ENCODE assay signal across 8 cellular contexts in the genomic region with DNA sequence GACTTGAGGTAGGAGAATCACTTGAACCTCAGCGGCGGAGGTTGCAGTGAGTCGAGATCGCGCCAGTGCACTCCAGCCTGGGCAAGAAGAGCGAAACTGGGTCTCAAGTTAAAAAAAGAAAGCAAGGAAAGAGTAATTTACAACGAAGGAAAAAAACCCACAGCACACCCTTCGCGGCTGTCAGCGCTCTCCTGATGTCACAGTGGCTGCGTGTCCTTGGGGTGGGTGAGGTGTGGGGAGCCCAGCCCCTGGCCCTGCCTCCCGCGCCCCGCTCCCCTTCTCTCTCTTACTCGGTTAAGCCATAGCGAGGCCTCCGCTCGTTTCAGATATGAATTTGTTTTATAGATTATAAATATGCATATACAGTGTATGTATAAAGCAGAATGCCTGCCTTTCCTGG. TPM values are rescaled to one million over a fixed set of nuclear protein-coding genes. Genes with fewer than 3 reads are reported as not detected.
DNase-seq lines count a peak whose midpoint lies in the region; ATAC-seq and TF ChIP-seq lines count a peak whose summit lies in the region.

No MANE protein-coding gene starts in this region.

- H3K4me3 Mint-ChIP-seq in CD4-positive, alpha-beta T cell = peak overlapping the region; percentile 83
- peak overlapping the region; percentile 76 to 87 (median 79) for H3K4me3 Mint-ChIP-seq in brain
- peak overlapping the region; percentile 85 for H3K4me3 Mint-ChIP-seq in neural crest cell

- no peaks in the 10 kb centered on the region for H3K9me2 ChIP-seq in Karpas-422 (replicated peaks; ENCODE audit: insufficient read depth, low read length)

- intact Hi-C loops in CD4-positive, alpha-beta T cell (cut with DNase I, micrococcal nuclease) = loop anchor here in 1 of 2 experiments (5.0 kb wide), 1 partner anchor 95 kb away; the partner anchor contains the start of genes EME2, MRPS34 and NME3

- H3K27ac Mint-ChIP-seq in CD4-positive, alpha-beta T cell = peak overlapping the region; percentile 63
- peak overlapping the region; percentile 37 to 85 (median 57) for H3K27ac Mint-ChIP-seq in brain
- no peak overlapping the region for H3K27ac Mint-ChIP-seq in neural crest cell (ENCODE audit: unreplicated experiment)

- in situ Hi-C loops in KBM-7 (cut with MboI; ENCODE audit: low pct_unique_long_range_greater_than_20kb, low sequenced_read_pairs) = no loop called here

- H3K36me3 Mint-ChIP-seq in CD4-positive, alpha-beta T cell (ENCODE audit: low read depth) = peaks cover 32% of the 10 kb centered on the region
- peaks cover 40% of the 10 kb centered on the region for H3K36me3 Mint-ChIP-seq in brain
- peaks cover 5% of the 10 kb centered on the region for H3K36me3 Mint-ChIP-seq in neural crest cell (ENCODE audit: low read depth)

- no peaks in the 10 kb centered on the region for H3K9me3 Mint-ChIP-seq in CD4-positive, alpha-beta T cell
- H3K9me3 Mint-ChIP-seq in brain (no peaks in the 10 kb centered on the region), neural crest cell (no peaks in the 10 kb centered on the region)

- H4K20me1 ChIP-seq in Karpas-422 (ENCODE audit: insufficient read depth, low read depth, low read length) = no peaks in the 10 kb centered on the region; the same call in 1 of the 2 replicates

- no peak for TF ChIP-seq CTCF in CD4-positive, alpha-beta T cell (IDR thresholded peaks at IDR 0.05)
- no peak for TF ChIP-seq CTCF in brain (conservative IDR thresholded peaks at IDR 0.05)
- no peak for TF ChIP-seq CTCF in neural crest cell (conservative IDR thresholded peaks at IDR 0.05)
- TF ChIP-seq CTCF in coronary artery (IDR thresholded peaks at IDR 0.05) = no peak

- ATAC-seq in CD4-positive, alpha-beta T cell (ENCODE audit: poor library complexity) = no peak
- ATAC-seq in GM21367 (IDR thresholded peaks at IDR 0.05; ENCODE audit: unreplicated experiment) = no peak
- ATAC-seq in HG03442 (IDR thresholded peaks at IDR 0.05; ENCODE audit: unreplicated experiment) = no peak

- H3K9me3 ChIP-seq in CD4-positive, alpha-beta T cell (ENCODE audit: control insufficient read depth, low read length) = no peaks in the 10 kb centered on the region
- H3K9me3 ChIP-seq in Karpas-422 (ENCODE audit: low read length) = no peaks in the 10 kb centered on the region

- H3K36me3 ChIP-seq in Karpas-422 (ENCODE audit: insufficient read depth, low read length) = 0 out of 2 replicates have a peak, but pooled peaks cover 6% of the 10 kb centered on the region

- H3K27me3 Mint-ChIP-seq in CD4-positive, alpha-beta T cell = no peaks in the 10 kb centered on the region
- H3K27me3 Mint-ChIP-seq in brain = peaks cover 4% of the 10 kb centered on the region
- no peaks in the 10 kb centered on the region for H3K27me3 Mint-ChIP-seq in neural crest cell (ENCODE audit: low read depth)

- peak overlapping the region; percentile 53 for H3K9ac ChIP-seq in Karpas-422 (ENCODE audit: low read length)

- DNase-seq in CD4-positive, alpha-beta T cell = peak in 1 of 10 experiments; percentile 19
- DNase-seq in Karpas-422 (no peak), neural crest cell (ENCODE audit: low read depth, low spot score) (no peak), coronary artery (ENCODE audit: low spot score) (no peak), KBM-7 (no peak)

- H3K27me3 ChIP-seq in CD4-positive, alpha-beta T cell (ENCODE audit: control insufficient read depth, insufficient read depth, low read length) = no peaks in the 10 kb centered on the region
- no peaks in the 10 kb centered on the region for H3K27me3 ChIP-seq in Karpas-422 (ENCODE audit: low read length)

- H3K27ac ChIP-seq in CD4-positive, alpha-beta T cell (ENCODE audit: low read depth, low read length) = no peak overlapping the region
- no peak overlapping the region for H3K27ac ChIP-seq in Karpas-422 (ENCODE audit: low read length)
- no peak overlapping the region for H3K27ac ChIP-seq in coronary artery

- CTCF ChIA-PET in CD4-positive, alpha-beta T cell (lab: Charles Lee) = interaction anchor here (3.5 kb wide), 1 partner anchor 30 kb away, joined by 39 read pairs; the partner anchor contains the start of gene MAPK8IP3

- H3K4me2 ChIP-seq in Karpas-422 (ENCODE audit: low read depth, low read length, poor library complexity, severe bottlenecking) = peak overlapping the region; percentile 79

- peaks cover 16% of the 10 kb centered on the region for H3K4me1 ChIP-seq in Karpas-422 (ENCODE audit: low read length)

- no peak overlapping the region for H2AFZ ChIP-seq in Karpas-422 (ENCODE audit: low read length)

- POLR2A ChIA-PET in CD4-positive, alpha-beta T cell (lab: Charles Lee) = interaction anchor here (0.6 to 2.6 kb wide), 14 partner anchors 11 to 288 kb away, joined by 3 to 67 read pairs (median 5); partner anchors contain the start of genes CRAMP1, FAHD1, HAGH and IFT140

- peak overlapping the region; percentile 60 for H3K4me3 ChIP-seq in Karpas-422 (ENCODE audit: low read length)
- H3K4me3 ChIP-seq in coronary artery = no peak overlapping the region

- peaks cover 31% of the 10 kb centered on the region for H3K4me1 Mint-ChIP-seq in CD4-positive, alpha-beta T cell (ENCODE audit: low read depth)
- peaks cover 46% of the 10 kb centered on the region for H3K4me1 Mint-ChIP-seq in brain
- H3K4me1 Mint-ChIP-seq in neural crest cell = peaks cover 31% of the 10 kb centered on the region

- peaks cover 42% of the 10 kb centered on the region for H3K79me2 ChIP-seq in Karpas-422 (ENCODE audit: low read length)

RNA-seq across cellular contexts. Expression of gene JPT2, which starts 0.7 kb away (rescaled TPM):
- total RNA-seq in CD4-positive, alpha-beta T cell = 1 to 10 TPM; 2.5 to 3.2 TPM
- 26.2 and 35.6 TPM in 2 replicates for total RNA-seq in Karpas-422 (2014; rRNA removed; shearing (Covaris generic); ENCODE audit: low replicate concordance)
- 162 TPM for polyA plus RNA-seq in brain (ENCODE audit: insufficient read depth, low read depth, low replicate concordance)
- total RNA-seq in neural crest cell = 247 and 261 TPM in 2 replicates

RNA-seq across cellular contexts. Expression of gene MAPK8IP3, which starts 28.7 kb away (rescaled TPM):
- total RNA-seq in CD4-positive, alpha-beta T cell = 100 to 1,000 TPM; 290 to 297 TPM
- 59.2 and 82.4 TPM in 2 replicates for total RNA-seq in Karpas-422 (2014; rRNA removed; shearing (Covaris generic); ENCODE audit: low replicate concordance)
- polyA plus RNA-seq in brain (ENCODE audit: insufficient read depth, low read depth, low replicate concordance) = 83.0 TPM
- 111 and 113 TPM in 2 replicates for total RNA-seq in neural crest cell
